In the genomic region with DNA sequence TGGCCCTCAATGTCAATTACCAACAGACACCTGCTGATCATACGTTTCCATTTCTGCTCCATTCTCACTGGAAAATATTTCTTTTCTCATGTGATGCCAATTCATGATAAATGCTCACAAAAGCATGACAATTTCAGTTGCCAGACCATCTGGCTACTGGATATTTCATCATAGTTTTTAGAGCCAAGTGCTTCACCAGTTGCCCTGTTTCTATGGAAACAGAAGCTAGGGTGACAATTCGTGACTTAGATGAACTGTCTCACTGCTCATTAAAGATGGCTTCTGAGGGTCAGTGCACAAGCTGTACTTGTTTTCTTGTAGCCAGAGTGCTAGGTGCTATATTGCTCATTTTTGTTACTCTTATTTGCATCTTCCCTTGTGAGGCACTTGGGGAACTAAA, we compare ENCODE assay signal across 2 cellular contexts.
TF ChIP-seq lines count a peak whose summit lies in the region.

No MANE protein-coding gene starts in this region.

TF ChIP-seq in K562, 482 proteins besides CTCF, POLR2A, EP300 and RAD21 (continued from another document):
- TF ChIP-seq TCF7L2 (IDR thresholded peaks at IDR 0.05; ENCODE audit: low read depth, low read length) (no peak), XRCC5 (IDR thresholded peaks at IDR 0.05; ENCODE audit: low read depth, low read length) (no peak), ZNF274 (IDR thresholded peaks at IDR 0.05; ENCODE audit: borderline replicate concordance, low read depth, low read length) (no peak), RFX1 (IDR thresholded peaks at IDR 0.05) (0 out of 2 replicates have a peak, but pooled peaks have one; percentile 9)

TF ChIP-seq in SK-N-SH, 30 proteins besides CTCF, POLR2A, EP300 and RAD21 (continued from another document):
- TF ChIP-seq, protein P1, sequence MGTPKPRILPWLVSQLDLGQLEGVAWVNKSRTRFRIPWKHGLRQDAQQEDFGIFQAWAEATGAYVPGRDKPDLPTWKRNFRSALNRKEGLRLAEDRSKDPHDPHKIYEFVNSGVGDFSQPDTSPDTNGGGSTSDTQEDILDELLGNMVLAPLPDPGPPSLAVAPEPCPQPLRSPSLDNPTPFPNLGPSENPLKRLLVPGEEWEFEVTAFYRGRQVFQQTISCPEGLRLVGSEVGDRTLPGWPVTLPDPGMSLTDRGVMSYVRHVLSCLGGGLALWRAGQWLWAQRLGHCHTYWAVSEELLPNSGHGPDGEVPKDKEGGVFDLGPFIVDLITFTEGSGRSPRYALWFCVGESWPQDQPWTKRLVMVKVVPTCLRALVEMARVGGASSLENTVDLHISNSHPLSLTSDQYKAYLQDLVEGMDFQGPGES (IDR thresholded peaks at IDR 0.05; ENCODE audit: low read depth, low read length): no peak
- TF ChIP-seq MXI1 (IDR thresholded peaks at IDR 0.05; ENCODE audit: low read depth, low read length) (no peak), FOXM1 (IDR thresholded peaks at IDR 0.05; ENCODE audit: low read depth) (no peak), MEF2A (IDR thresholded peaks at IDR 0.05; ENCODE audit: borderline replicate concordance, low read depth) (no peak), GATA2 (CRISPR knock-in tag; IDR thresholded peaks at IDR 0.05) (no peak), RXRA (IDR thresholded peaks at IDR 0.05; ENCODE audit: borderline replicate concordance, low read depth) (no peak), ELF1 (IDR thresholded peaks at IDR 0.05) (no peak)
- TF ChIP-seq, protein P2, sequence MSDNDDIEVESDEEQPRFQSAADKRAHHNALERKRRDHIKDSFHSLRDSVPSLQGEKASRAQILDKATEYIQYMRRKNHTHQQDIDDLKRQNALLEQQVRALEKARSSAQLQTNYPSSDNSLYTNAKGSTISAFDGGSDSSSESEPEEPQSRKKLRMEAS (IDR thresholded peaks at IDR 0.05; ENCODE audit: low read depth): no peak
